In the genomic region with DNA sequence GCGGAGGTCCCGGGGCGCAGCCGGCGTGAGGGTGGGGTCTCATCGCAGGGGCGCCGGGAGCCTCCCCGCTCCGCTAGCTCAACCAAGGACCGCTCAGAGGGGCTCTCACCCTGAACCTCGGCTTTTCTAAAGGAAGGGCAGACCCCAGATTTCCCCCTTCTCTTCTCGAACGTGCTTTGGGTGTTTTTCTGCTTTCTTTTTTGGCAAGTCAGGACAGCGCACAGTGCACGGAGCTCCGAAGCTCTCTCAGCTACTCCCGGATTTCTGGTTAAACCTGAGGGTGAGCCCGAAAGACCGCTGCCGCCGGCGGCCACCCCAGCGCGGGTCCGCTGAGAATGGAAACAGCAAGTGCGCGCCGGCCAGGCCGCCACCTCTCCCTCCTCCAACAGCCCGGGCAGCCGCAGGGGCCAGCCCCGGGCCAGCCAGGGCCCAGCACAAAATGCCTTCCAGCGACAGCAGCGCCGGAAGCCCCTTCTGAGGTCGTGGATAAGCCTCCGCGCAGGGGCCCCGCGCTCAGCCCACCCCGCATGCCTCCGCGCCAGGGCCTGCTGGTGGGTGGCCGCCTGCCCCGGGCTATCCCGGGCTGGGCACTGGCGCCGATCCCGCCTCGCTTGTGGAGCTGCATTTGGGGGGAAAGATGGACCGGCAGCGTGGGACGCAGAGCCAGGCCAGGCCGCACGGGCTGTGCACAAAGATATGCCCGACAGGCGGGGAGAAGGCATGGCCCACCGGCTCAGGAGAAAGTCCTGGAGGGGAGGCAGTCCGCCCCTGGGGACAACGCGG, we compare ENCODE assay signal across 8 cellular contexts. TPM values are rescaled to one million over a fixed set of nuclear protein-coding genes. Genes with fewer than 3 reads are reported as not detected.
DNase-seq lines count a peak whose midpoint lies in the region; ATAC-seq and TF ChIP-seq lines count a peak whose summit lies in the region.

No MANE protein-coding gene starts in this region.

- peaks cover 14% of the 10 kb centered on the region for H3K36me3 Mint-ChIP-seq in activated T-helper 1 cell treated with anti-CD3 and anti-CD28 coated beads, Interleukin-12 subunit alpha, Interleukin-12 subunit beta, Interleukin-2, Interleukin-4 antibody, amounts not matched to agents 30 ng/mL and 10 ng/mL and 1 ng/mL, durations not matched to agents 14 hours and 24 hours and 36 hours (ENCODE audit: low read depth)

- peak overlapping the region; percentile 44; the same call in 1 of the 2 replicates for H3K4me3 ChIP-seq in GM08714 (ENCODE audit: low read length)
- H3K4me3 ChIP-seq in psoas muscle, result peak overlapping the region; percentile 66

- peaks cover 7% of the 10 kb centered on the region for H3K4me1 Mint-ChIP-seq in activated T-helper 1 cell treated with anti-CD3 and anti-CD28 coated beads, Interleukin-12 subunit alpha, Interleukin-12 subunit beta, Interleukin-2, Interleukin-4 antibody, amounts not matched to agents 30 ng/mL and 10 ng/mL and 1 ng/mL, durations not matched to agents 14 hours and 24 hours and 36 hours (ENCODE audit: low read depth)

- peak overlapping the region; percentile 80 for H3K4me3 Mint-ChIP-seq in activated T-helper 1 cell treated with anti-CD3 and anti-CD28 coated beads, Interleukin-12 subunit alpha, Interleukin-12 subunit beta, Interleukin-2, Interleukin-4 antibody, amounts not matched to agents 30 ng/mL and 10 ng/mL and 1 ng/mL, durations not matched to agents 14 hours and 24 hours and 36 hours

- peaks cover 7% of the 10 kb centered on the region for H3K4me1 ChIP-seq in psoas muscle

- H3K9me3 Mint-ChIP-seq in activated T-helper 1 cell treated with anti-CD3 and anti-CD28 coated beads, Interleukin-12 subunit alpha, Interleukin-12 subunit beta, Interleukin-2, Interleukin-4 antibody, amounts not matched to agents 30 ng/mL and 10 ng/mL and 1 ng/mL, durations not matched to agents 14 hours and 24 hours and 36 hours, result no peaks in the 10 kb centered on the region

- no peaks in the 10 kb centered on the region for H3K9me3 ChIP-seq in psoas muscle

- peak; percentile 66 for ATAC-seq in left ventricle myocardium superior
- peak; percentile 45 to 71 (median 48) for ATAC-seq in psoas muscle
- no peak for ATAC-seq in GM18873 (IDR thresholded peaks at IDR 0.05; ENCODE audit: low FRiP score, unreplicated experiment)

- peaks cover 0 to 22% (median 14%) of the 10 kb centered on the region in 3 donors for H3K27me3 ChIP-seq in psoas muscle (ENCODE audit: insufficient read depth in 3 of 3, low read length in 2 of 3)

- intact Hi-C loops in activated T-helper 1 cell treated with anti-CD3 and anti-CD28 coated beads, Interleukin-12 subunit alpha, Interleukin-12 subunit beta, Interleukin-2, Interleukin-4 antibody, amounts not matched to agents 30 ng/mL and 10 ng/mL and 1 ng/mL, durations not matched to agents 14 hours and 24 hours and 36 hours (cut with micrococcal nuclease), result no loop called here
- intact Hi-C loops in left ventricle myocardium superior (cut with micrococcal nuclease), result no loop called here
- intact Hi-C loops in psoas muscle (cut with DNase I), result no loop called here

- H3K27ac Mint-ChIP-seq in activated T-helper 1 cell treated with anti-CD3 and anti-CD28 coated beads, Interleukin-12 subunit alpha, Interleukin-12 subunit beta, Interleukin-2, Interleukin-4 antibody, amounts not matched to agents 30 ng/mL and 10 ng/mL and 1 ng/mL, durations not matched to agents 14 hours and 24 hours and 36 hours, result no peak overlapping the region

- no peak for TF ChIP-seq CTCF in psoas muscle (IDR thresholded peaks at IDR 0.05)

- no peak overlapping the region for H3K27ac ChIP-seq in psoas muscle

- H3K36me3 ChIP-seq in psoas muscle (ENCODE audit: insufficient read depth in 1 of 2, low read depth in 1 of 2), result peaks cover 0 to 18% of the 10 kb centered on the region in 2 donors

- H3K27me3 Mint-ChIP-seq in activated T-helper 1 cell treated with anti-CD3 and anti-CD28 coated beads, Interleukin-12 subunit alpha, Interleukin-12 subunit beta, Interleukin-2, Interleukin-4 antibody, amounts not matched to agents 30 ng/mL and 10 ng/mL and 1 ng/mL, durations not matched to agents 14 hours and 24 hours and 36 hours (ENCODE audit: insufficient read depth), result peaks cover 25% of the 10 kb centered on the region

- DNase-seq in activated T-helper 1 cell treated with anti-CD3 and anti-CD28 coated beads, Interleukin-12 subunit alpha, Interleukin-12 subunit beta, Interleukin-2, Interleukin-4 antibody, amounts not matched to agents 30 ng/mL and 10 ng/mL and 1 ng/mL, durations not matched to agents 14 hours and 24 hours and 36 hours (ENCODE audit: low spot score), result no peak
- DNase-seq in left ventricle myocardium superior, result peak; percentile 50
- no peak for DNase-seq in psoas muscle
- DNase-seq in NCI-H146 (lab: John Stamatoyannopoulos, UW), result no peak
- DNase-seq in middle frontal gyrus (ENCODE audit: extremely low spot score, low spot score), result no peak
- no peak for DNase-seq in GM19238 (ENCODE audit: insufficient read length, low spot score)

- WGBS in psoas muscle, 3 donors, result 5 to 7% (median 6%) methylated on average over 59 to 62 of the region's 62 CpGs

RNA-seq across cellular contexts. Expression of gene OCA2, which starts 8.2 kb away (rescaled TPM):
- total RNA-seq in activated T-helper 1 cell treated with anti-CD3 and anti-CD28 coated beads, Interleukin-12 subunit alpha, Interleukin-12 subunit beta, Interleukin-2, Interleukin-4 antibody, amounts not matched to agents 30 ng/mL and 10 ng/mL and 1 ng/mL, durations not matched to agents 14 hours and 24 hours and 36 hours, result not detected in 2 replicates
- 0.15 TPM for total RNA-seq in left ventricle myocardium superior
- total RNA-seq in psoas muscle, result under 1 TPM in 3 of 4 donors, not detected in 1; 0.17 to 0.52 (median 0.17) TPM
- under 1 TPM in 2 of 3 donors, not detected in 1; 0.03 to 0.04 TPM for polyA plus RNA-seq in psoas muscle
